In genomic region chr6:137271245-137272183, GRCh38 we compare ENCODE assay signal across 8 cellular contexts. TPM values are rescaled to one million over a fixed set of nuclear protein-coding genes. Genes with fewer than 3 reads are reported as not detected.
DNase-seq lines count a peak whose midpoint lies in the region; ATAC-seq, FAIRE-seq and TF ChIP-seq lines count a peak whose summit lies in the region.

No MANE protein-coding gene starts in this region.

- no peak overlapping the region for H3K4me3 Mint-ChIP-seq in HFFc6

- FAIRE-seq in bronchial epithelial cell (lab: Jason Lieb, UNC), result no peak

- DNase-seq in ELR (ENCODE audit: low read depth) (peak; percentile 73), HFFc6 (peak; percentile 46), NCI-H748 treated with DMSO at 0.1 percent for 48 hours (lab: John Stamatoyannopoulos, UW) (peak; percentile 53), bronchial epithelial cell (ENCODE audit: low read depth) (peak; percentile 70), left kidney (ENCODE audit: low read depth, low spot score) (peak; percentile 73), epidermal melanocyte (ENCODE audit: insufficient read length, low spot score) (no peak)

- H3K4me3 ChIP-seq in bronchial epithelial cell (ENCODE audit: low read depth, low read length), result no peak overlapping the region

- TF ChIP-seq CTCF in HFFc6 (IDR thresholded peaks at IDR 0.05) (peak; percentile 92), bronchial epithelial cell (IDR thresholded peaks at IDR 0.05; ENCODE audit: insufficient read depth, low read length, severe bottlenecking) (peak; percentile 70)

- H3K27me3 ChIP-seq in bronchial epithelial cell (ENCODE audit: control insufficient read depth, insufficient read depth, low read length), result peaks cover 2% of the 10 kb centered on the region

- no peak overlapping the region for H3K27ac Mint-ChIP-seq in HFFc6

- no peaks in the 10 kb centered on the region for H3K36me3 Mint-ChIP-seq in HFFc6 (ENCODE audit: low read depth)

- peaks cover 6% of the 10 kb centered on the region; the same call in 1 of the 2 replicates for H3K27me3 Mint-ChIP-seq in HFFc6 (ENCODE audit: insufficient read depth)

- H3K9me3 Mint-ChIP-seq in HFFc6, result no peaks in the 10 kb centered on the region

- H3K36me3 ChIP-seq in bronchial epithelial cell (ENCODE audit: control insufficient read depth, insufficient read depth, low read length), result no peaks in the 10 kb centered on the region

- no peak for ATAC-seq in HG03457 (IDR thresholded peaks at IDR 0.05; ENCODE audit: unreplicated experiment)
- ATAC-seq in HG03571 (IDR thresholded peaks at IDR 0.05; ENCODE audit: unreplicated experiment), result no peak

- peaks cover 5% of the 10 kb centered on the region for H3K4me1 Mint-ChIP-seq in HFFc6 (ENCODE audit: low read depth)

RNA-seq across cellular contexts. Expression of gene IFNGR1, which starts 52.3 kb away (rescaled TPM):
- total RNA-seq in HFFc6 (2021; fragmentation: NEBNext Ultra II Directional; extraction: Animal tissue kit (Norgen Biotek cat#: 25700)), result 10 to 100 TPM; 24.1 to 29.0 (median 26.1) TPM
- 83.5 and 94.6 TPM in 2 replicates for total RNA-seq in bronchial epithelial cell
